24 cellular contexts compared by ENCODE assay signal in the genomic region with DNA sequence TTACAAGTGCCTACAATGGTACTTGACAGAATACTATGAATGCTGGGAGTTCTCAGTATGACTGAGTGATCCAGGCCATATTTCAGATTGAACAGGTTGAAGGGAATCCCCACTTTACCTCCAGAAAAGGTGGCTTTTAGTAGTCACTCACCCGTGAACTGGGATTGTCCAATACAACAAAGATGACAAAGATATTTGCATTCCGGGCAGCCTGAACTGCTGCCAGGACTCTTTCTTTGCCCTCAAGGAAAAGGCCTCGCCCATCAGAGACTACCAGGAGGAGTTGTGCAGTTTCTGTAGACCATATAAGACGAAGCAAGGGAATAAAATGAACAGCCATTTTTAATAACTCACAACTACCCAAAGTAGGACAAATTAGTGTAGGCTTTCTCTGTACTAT. TPM values are rescaled to one million over a fixed set of nuclear protein-coding genes. Genes with fewer than 3 reads are reported as not detected.
A peak's percentile ranks its signal among the peaks of the same experiment; 100 is the strongest.
DNase-seq lines count a peak whose midpoint lies in the region; ATAC-seq and TF ChIP-seq lines count a peak whose summit lies in the region.
"Had no signal": no experiment of that assay in that cellular context is flagged by ENCODE, and none has a peak within 500 bp of the region (broad histone marks: within the 10 kb centered on the region; RNA-seq: fewer than 3 reads in every experiment).

No MANE protein-coding gene starts in this region.

- H3K4me2 ChIP-seq in mammary epithelial cell (ENCODE audit: insufficient read depth, low read depth, low read length) = no peak overlapping the region
- H3K4me2 ChIP-seq: KMS-11 had no signal

- H3K9me3 ChIP-seq in mammary epithelial cell (replicated peaks; ENCODE audit: insufficient read depth, low read length) = no peaks in the 10 kb centered on the region
- H3K9me3 ChIP-seq in transverse colon = no peaks in the 10 kb centered on the region
- H3K9me3 ChIP-seq in CD4-positive, alpha-beta T cell (ENCODE audit: control insufficient read depth, low read length) = no peaks in the 10 kb centered on the region
- H3K9me3 ChIP-seq: left ventricle myocardium inferior, SJSA1, testis, vagina had no signal

- dilution Hi-C loops in mammary epithelial cell (cut with HindIII; ENCODE audit: low sequenced_read_pairs) = loop anchor here (5.0 kb wide), 1 partner anchor 107 kb away; no protein-coding TSS in a partner anchor

- intact Hi-C loops in activated CD4-positive, alpha-beta memory T cell treated with anti-CD3 and anti-CD28 coated beads for 36 hours (cut with micrococcal nuclease) = no loop called here
- intact Hi-C loops in mammary epithelial cell (cut with micrococcal nuclease) (no loop called here), transverse colon (cut with DNase I; ENCODE audit: low total_unique reads) (no loop called here)
- intact Hi-C loops in CD4-positive, alpha-beta T cell (cut with DNase I, micrococcal nuclease) = loop anchor here in 1 of 2 experiments (5.0 kb wide), 1 partner anchor 172 kb away; a partner anchor contains a TSS

- CTCF ChIA-PET in activated CD4-positive, alpha-beta memory T cell treated with anti-CD3 and anti-CD28 coated beads for 36 hours (lab: Charles Lee) = interaction anchor here (1.0 kb wide), 1 partner anchor 273 kb away, joined by 3 read pairs; no protein-coding TSS in a partner anchor
- CTCF ChIA-PET in activated CD4-positive, alpha-beta memory T cell treated with anti-CD3 and anti-CD28 coated beads, Interleukin-2, amount 10 ng/mL, durations not matched to agents 7 days and 5 days (lab: Charles Lee) = no interaction called here
- CTCF ChIA-PET in mammary epithelial cell (lab: Charles Lee; ENCODE audit: low non-redundant PET) = no interaction called here
- CTCF ChIA-PET in CD4-positive, alpha-beta T cell (lab: Charles Lee) = no interaction called here

- peaks cover 11% of the 10 kb centered on the region for H3K4me1 ChIP-seq in mammary epithelial cell (ENCODE audit: insufficient read depth, low read length)
- peaks cover 0 to 3% (median 0%) of the 10 kb centered on the region in 4 donors for H3K4me1 ChIP-seq in transverse colon
- H3K4me1 ChIP-seq: SJSA1, testis, vagina had no signal

- peak overlapping the region; percentile 14 for H3K27ac Mint-ChIP-seq in activated CD4-positive, alpha-beta memory T cell treated with anti-CD3 and anti-CD28 coated beads for 36 hours
- no peak overlapping the region for H3K27ac Mint-ChIP-seq in activated CD4-positive, alpha-beta memory T cell treated with anti-CD3 and anti-CD28 coated beads, Interleukin-2, amount 10 ng/mL, durations not matched to agents 7 days and 5 days
- H3K27ac Mint-ChIP-seq in progenitor cell of endocrine pancreas = peak overlapping the region; percentile 27
- H3K27ac Mint-ChIP-seq in CD4-positive, alpha-beta T cell = no peak overlapping the region
- H3K27ac Mint-ChIP-seq: activated B cell treated with CpG ODN at 0.5 μM for 24 hours had no signal

- H3K27me3 ChIP-seq in mammary epithelial cell (ENCODE audit: insufficient read depth, low read length) (no peaks in the 10 kb centered on the region), transverse colon (no peaks in the 10 kb centered on the region)
- no peaks in the 10 kb centered on the region for H3K27me3 ChIP-seq in CD4-positive, alpha-beta T cell (ENCODE audit: control insufficient read depth, insufficient read depth, low read length)
- H3K27me3 ChIP-seq: SJSA1, testis, vagina had no signal

- DNase-seq in activated CD4-positive, alpha-beta memory T cell treated with anti-CD3 and anti-CD28 coated beads for 36 hours = no peak
- DNase-seq in activated CD4-positive, alpha-beta memory T cell treated with anti-CD3 and anti-CD28 coated beads, Interleukin-2, amount 10 ng/mL, durations not matched to agents 7 days and 5 days = no peak
- DNase-seq in M059J (ENCODE audit: low read depth) (peak; percentile 11), mammary epithelial cell (peak; percentile 58), progenitor cell of endocrine pancreas (ENCODE audit: low spot score, unreplicated experiment) (no peak), transverse colon (no peak), NCI-H510A (lab: John Stamatoyannopoulos, UW) (no peak)
- no peak for DNase-seq in CD4-positive, alpha-beta T cell
- DNase-seq: activated B cell treated with CpG ODN at 0.5 μM for 24 hours; activated CD8-positive, alpha-beta memory T cell treated with anti-CD3 and anti-CD28 coated beads, Interleukin-2, amount 50 U/mL, for 48 hours; activated effector memory CD4-positive, alpha-beta T cell treated with anti-CD3 and anti-CD28 coated beads, Interleukin-2, amount 50 U/mL, for 16 hours; DMS153; left ventricle myocardium inferior; naive B cell; NCI-H146; NCI-H2171; NCI-H524 treated with DMSO at 0.1 percent for 48 hours; stimulated activated CD4-positive, alpha-beta T cell treated with anti-CD3 and anti-CD28 coated beads, Interleukin-15, amount 100 ng/mL, for 24 hours; stimulated activated naive CD8-positive, alpha-beta T cell treated with anti-CD3 and anti-CD28 coated beads, Interleukin-15, Interleukin-2, amounts not matched to agents 100 U/mL and 50 U/mL, for 24 hours; testis had no signal

- H3K4me1 Mint-ChIP-seq in activated CD4-positive, alpha-beta memory T cell treated with anti-CD3 and anti-CD28 coated beads for 36 hours (ENCODE audit: low read depth) = peaks cover 3% of the 10 kb centered on the region
- H3K4me1 Mint-ChIP-seq in activated CD4-positive, alpha-beta memory T cell treated with anti-CD3 and anti-CD28 coated beads, Interleukin-2, amount 10 ng/mL, durations not matched to agents 7 days and 5 days = no peaks in the 10 kb centered on the region
- no peaks in the 10 kb centered on the region for H3K4me1 Mint-ChIP-seq in progenitor cell of endocrine pancreas (ENCODE audit: low read depth)
- H3K4me1 Mint-ChIP-seq in CD4-positive, alpha-beta T cell (ENCODE audit: low read depth) = no peaks in the 10 kb centered on the region
- H3K4me1 Mint-ChIP-seq: activated B cell treated with CpG ODN at 0.5 μM for 24 hours had no signal

- TF ChIP-seq EP300 in transverse colon (IDR thresholded peaks at IDR 0.05; ENCODE audit: low read depth) = no peak

- H3K79me2 ChIP-seq in mammary epithelial cell (ENCODE audit: insufficient read depth, low read length) = peaks cover 5% of the 10 kb centered on the region

- H2AFZ ChIP-seq in mammary epithelial cell (ENCODE audit: low read depth, low read length) = no peak overlapping the region
- H2AFZ ChIP-seq: GM23248 had no signal

- H3K36me3 Mint-ChIP-seq in activated CD4-positive, alpha-beta memory T cell treated with anti-CD3 and anti-CD28 coated beads for 36 hours = peaks cover 43% of the 10 kb centered on the region
- H3K36me3 Mint-ChIP-seq in activated CD4-positive, alpha-beta memory T cell treated with anti-CD3 and anti-CD28 coated beads, Interleukin-2, amount 10 ng/mL, durations not matched to agents 7 days and 5 days (ENCODE audit: low read depth) = peaks cover 50% of the 10 kb centered on the region
- peaks cover 19% of the 10 kb centered on the region for H3K36me3 Mint-ChIP-seq in progenitor cell of endocrine pancreas (ENCODE audit: insufficient read depth)
- peaks cover 71% of the 10 kb centered on the region for H3K36me3 Mint-ChIP-seq in CD4-positive, alpha-beta T cell (ENCODE audit: low read depth)

- in situ Hi-C loops in mammary epithelial cell (cut with MboI; ENCODE audit: low sequenced_read_pairs in 2 of 2) = no loop called here
- in situ Hi-C loops in transverse colon (cut with MboI; ENCODE audit: low pct_ligation_motif_present in 1 of 4, low pct_unique_long_range_greater_than_20kb in 1 of 4, low sequenced_read_pairs in 3 of 4) = no loop called here

- no peaks in the 10 kb centered on the region for H3K27me3 Mint-ChIP-seq in activated CD4-positive, alpha-beta memory T cell treated with anti-CD3 and anti-CD28 coated beads for 36 hours
- no peaks in the 10 kb centered on the region for H3K27me3 Mint-ChIP-seq in activated CD4-positive, alpha-beta memory T cell treated with anti-CD3 and anti-CD28 coated beads, Interleukin-2, amount 10 ng/mL, durations not matched to agents 7 days and 5 days
- no peaks in the 10 kb centered on the region for H3K27me3 Mint-ChIP-seq in progenitor cell of endocrine pancreas
- H3K27me3 Mint-ChIP-seq in CD4-positive, alpha-beta T cell = no peaks in the 10 kb centered on the region
- H3K27me3 Mint-ChIP-seq: activated B cell treated with CpG ODN at 0.5 μM for 24 hours, naive B cell had no signal

- peak overlapping the region; percentile 30 for H3K27ac ChIP-seq in mammary epithelial cell (ENCODE audit: insufficient read depth, low read depth, low read length)
- no peak overlapping the region for H3K27ac ChIP-seq in transverse colon
- no peak overlapping the region for H3K27ac ChIP-seq in CD4-positive, alpha-beta T cell (ENCODE audit: low read depth, low read length)
- H3K27ac ChIP-seq: GM23248, KMS-11, left ventricle myocardium inferior, SJSA1, testis, vagina had no signal

- no TSS peak for BruUV-seq in mammary epithelial cell (replicated peaks; lab: Mats Ljungman, UMichigan)

- H3K9ac ChIP-seq in mammary epithelial cell (ENCODE audit: insufficient read depth, low read length) = no peak overlapping the region
- H3K9ac ChIP-seq: GM23248, KMS-11 had no signal

- POLR2A ChIA-PET in activated CD4-positive, alpha-beta memory T cell treated with anti-CD3 and anti-CD28 coated beads for 36 hours (lab: Charles Lee) = no interaction called here
- POLR2A ChIA-PET in activated CD4-positive, alpha-beta memory T cell treated with anti-CD3 and anti-CD28 coated beads, Interleukin-2, amount 10 ng/mL, durations not matched to agents 7 days and 5 days (lab: Charles Lee) = no interaction called here
- POLR2A ChIA-PET in CD4-positive, alpha-beta T cell (lab: Charles Lee) = no interaction called here

- H4K20me1 ChIP-seq in mammary epithelial cell (ENCODE audit: insufficient read depth, low read length) = no peaks in the 10 kb centered on the region

- H3K9me3 Mint-ChIP-seq in activated CD4-positive, alpha-beta memory T cell treated with anti-CD3 and anti-CD28 coated beads for 36 hours = no peaks in the 10 kb centered on the region
- no peaks in the 10 kb centered on the region for H3K9me3 Mint-ChIP-seq in activated CD4-positive, alpha-beta memory T cell treated with anti-CD3 and anti-CD28 coated beads, Interleukin-2, amount 10 ng/mL, durations not matched to agents 7 days and 5 days
- no peaks in the 10 kb centered on the region for H3K9me3 Mint-ChIP-seq in progenitor cell of endocrine pancreas (ENCODE audit: low read depth)
- no peaks in the 10 kb centered on the region for H3K9me3 Mint-ChIP-seq in CD4-positive, alpha-beta T cell
- H3K9me3 Mint-ChIP-seq: activated B cell treated with CpG ODN at 0.5 μM for 24 hours, naive B cell had no signal

- ATAC-seq in CD4-positive, alpha-beta T cell (ENCODE audit: poor library complexity) = no peak
- ATAC-seq: stimulated activated naive CD8-positive, alpha-beta T cell treated with anti-CD3 and anti-CD28 coated beads, Interleukin-15, Interleukin-2, amounts not matched to agents 100 U/mL and 50 U/mL, for 24 hours had no signal

- no peak for TF ChIP-seq CTCF in mammary epithelial cell (conservative IDR thresholded peaks at IDR 0.05 in 1 of 2, IDR thresholded peaks at IDR 0.05 in 1 of 2; ENCODE audit: extremely low read depth in 1 of 2, insufficient read depth in 1 of 2, low read depth in 1 of 2, low read length in 2 of 2)
- TF ChIP-seq CTCF in progenitor cell of endocrine pancreas (IDR thresholded peaks at IDR 0.05; ENCODE audit: unreplicated experiment) = no peak
- TF ChIP-seq CTCF in transverse colon (IDR thresholded peaks at IDR 0.05) = no peak
- TF ChIP-seq CTCF in CD4-positive, alpha-beta T cell (IDR thresholded peaks at IDR 0.05) = no peak

- WGBS in mammary epithelial cell (ENCODE audit: low coverage, missing lambda C conversion rate) = 44% methylated on average over 4 of the region's 4 CpGs
- WGBS in transverse colon (ENCODE audit: low coverage in 1 of 2), 2 donors = 54 to 58% methylated on average over 4 of the region's 4 CpGs

- H3K36me3 ChIP-seq in mammary epithelial cell (ENCODE audit: insufficient read depth, low read length) = peaks cover 33% of the 10 kb centered on the region
- peaks cover 0 to 23% (median 9%) of the 10 kb centered on the region in 4 donors for H3K36me3 ChIP-seq in transverse colon

- TF ChIP-seq POLR2A in transverse colon (IDR thresholded peaks at IDR 0.05) = no peak

- no peak overlapping the region for H3K4me3 Mint-ChIP-seq in activated CD4-positive, alpha-beta memory T cell treated with anti-CD3 and anti-CD28 coated beads for 36 hours
- no peak overlapping the region for H3K4me3 Mint-ChIP-seq in activated CD4-positive, alpha-beta memory T cell treated with anti-CD3 and anti-CD28 coated beads, Interleukin-2, amount 10 ng/mL, durations not matched to agents 7 days and 5 days
- H3K4me3 Mint-ChIP-seq in progenitor cell of endocrine pancreas (ENCODE audit: low read depth) = no peak overlapping the region
- no peak overlapping the region for H3K4me3 Mint-ChIP-seq in CD4-positive, alpha-beta T cell
- H3K4me3 Mint-ChIP-seq: activated B cell treated with CpG ODN at 0.5 μM for 24 hours had no signal

- H3K4me3 ChIP-seq in mammary epithelial cell (replicated peaks in 1 of 3; ENCODE audit: insufficient read depth in 1 of 3, low read depth in 2 of 3, low read length in 3 of 3) (no peak overlapping the region), transverse colon (no peak overlapping the region)
- H3K4me3 ChIP-seq: GM23248, left ventricle myocardium inferior, SJSA1, testis, vagina had no signal

RNA-seq across cellular contexts. Expression of a gene that starts 6.3 kb away (rescaled TPM):
- 10 to 100 TPM; 25.5 to 26.4 TPM for total RNA-seq in activated CD4-positive, alpha-beta memory T cell treated with anti-CD3 and anti-CD28 coated beads for 36 hours
- 10 to 100 TPM; 31.4 to 34.4 TPM for total RNA-seq in activated CD4-positive, alpha-beta memory T cell treated with anti-CD3 and anti-CD28 coated beads, Interleukin-2, amount 10 ng/mL, durations not matched to agents 7 days and 5 days
- 20.6 and 25.1 TPM in 2 replicates for total RNA-seq in M059J (2014; rRNA removed; shearing (Covaris generic))
- total RNA-seq in mammary epithelial cell = 10 to 100 TPM; 20.5 to 34.1 TPM
- 28.8 TPM for polyA plus RNA-seq in mammary epithelial cell
- 2.4 TPM for polyA minus RNA-seq in mammary epithelial cell
- 38.6 and 46.5 TPM in 2 replicates for total RNA-seq in progenitor cell of endocrine pancreas
- total RNA-seq in transverse colon = 10 to 100 TPM in 3 of 4 donors, 1 to 10 TPM in 1; 7.1 to 17.8 (median 16.4) TPM
- total RNA-seq in CD4-positive, alpha-beta T cell = 10 to 100 TPM; 12.3 to 16.3 TPM

Comparison
In these comparisons a context has a peak if more than half of its experiments do, and no peak if none do; other contexts are left out.
1. H3K27ac Mint-ChIP-seq: peak in activated CD4-positive, alpha-beta memory T cell treated with anti-CD3 and anti-CD28 coated beads for 36 hours (single experiment) and progenitor cell of endocrine pancreas (single experiment); none in activated CD4-positive, alpha-beta memory T cell treated with anti-CD3 and anti-CD28 coated beads, Interleukin-2, amount 10 ng/mL, durations not matched to agents 7 days and 5 days (single experiment) and CD4-positive, alpha-beta T cell (single experiment).
2. DNase-seq: peak in M059J (single experiment) and mammary epithelial cell (single experiment); none in activated CD4-positive, alpha-beta memory T cell treated with anti-CD3 and anti-CD28 coated beads for 36 hours (single experiment), activated CD4-positive, alpha-beta memory T cell treated with anti-CD3 and anti-CD28 coated beads, Interleukin-2, amount 10 ng/mL, durations not matched to agents 7 days and 5 days (single experiment), progenitor cell of endocrine pancreas (single experiment), transverse colon (single experiment), NCI-H510A (single experiment) and CD4-positive, alpha-beta T cell (0 of 10).